ENCODE assay signal across 19 cellular contexts in genomic region chr12:6386038-6386437, GRCh38. TPM values are rescaled to one million over a fixed set of nuclear protein-coding genes. Genes with fewer than 3 reads are reported as not detected.
A peak's percentile ranks its signal among the peaks of the same experiment; 100 is the strongest.
DNase-seq lines count a peak whose midpoint lies in the region; ATAC-seq and TF ChIP-seq lines count a peak whose summit lies in the region.
"Had no signal": no experiment of that assay in that cellular context is flagged by ENCODE, and none has a peak within 500 bp of the region (broad histone marks: within the 10 kb centered on the region; RNA-seq: fewer than 3 reads in every experiment).

No MANE protein-coding gene starts in this region.

- H3K14ac ChIP-seq in IMR-90 (replicated peaks; ENCODE audit: low read depth, low read length), result no peak overlapping the region

- no peak overlapping the region for H4K91ac ChIP-seq in IMR-90 (ENCODE audit: insufficient read depth, low read depth, low read length)

- H3K4me3 ChIP-seq in IMR-90 (ENCODE audit: insufficient read depth, low read depth, low read length) (no peak overlapping the region), esophagus muscularis mucosa (peak overlapping the region in 1 of 4 donors; percentile 88), transverse colon (no peak overlapping the region)

- H3K27me3 ChIP-seq in IMR-90 (ENCODE audit: control insufficient read depth, insufficient read depth, low read length), result no peaks in the 10 kb centered on the region
- H3K27me3 ChIP-seq in esophagus muscularis mucosa, result no peaks in the 10 kb centered on the region
- no peaks in the 10 kb centered on the region for H3K27me3 ChIP-seq in transverse colon

- H3K27ac ChIP-seq in IMR-90 (ENCODE audit: insufficient read depth, low read length) (no peak overlapping the region), esophagus muscularis mucosa (replicated peaks in 1 of 4) (peak overlapping the region; percentile 48 to 98 (median 54)), transverse colon (peak overlapping the region; percentile 0 to 95 (median 47))

- no peak overlapping the region for H3K18ac ChIP-seq in IMR-90 (ENCODE audit: low read depth, low read length)

- ATAC-seq in IMR-90 (ENCODE audit: low read depth), result no peak
- ATAC-seq in HG03095 (IDR thresholded peaks at IDR 0.05; ENCODE audit: unreplicated experiment), result no peak
- ATAC-seq: activated naive CD8-positive, alpha-beta T cell treated with anti-CD3 and anti-CD28 coated beads, Interleukin-2, amount 50 U/mL, for 24 hours; effector memory CD8-positive, alpha-beta T cell had no signal

- no peak overlapping the region for H3K4ac ChIP-seq in IMR-90 (ENCODE audit: low read depth, low read length)

- H2BK5ac ChIP-seq in IMR-90 (ENCODE audit: low read depth, low read length, poor library complexity, severe bottlenecking), result no peak overlapping the region

- peaks cover 7% of the 10 kb centered on the region; the same call in 1 of the 2 replicates for H4K20me1 ChIP-seq in IMR-90 (ENCODE audit: insufficient read depth, low read length)

- dilution Hi-C loops in IMR-90 (cut with HindIII; ENCODE audit: low sequenced_read_pairs, unreplicated experiment), result no loop called here

- BruUV-seq in IMR-90 (replicated peaks; lab: Mats Ljungman, UMichigan), result no TSS peak

- H3K9ac ChIP-seq in IMR-90 (ENCODE audit: low read depth, low read length), result peak overlapping the region; percentile 14; the same call in 1 of the 2 replicates
- H3K9ac ChIP-seq: parathyroid adenoma had no signal

- TF ChIP-seq POLR2A in IMR-90 (IDR thresholded peaks at IDR 0.05; ENCODE audit: low read depth, low read length), result no peak
- TF ChIP-seq POLR2A in esophagus muscularis mucosa (IDR thresholded peaks at IDR 0.05; ENCODE audit: low read depth), result no peak
- TF ChIP-seq POLR2A in transverse colon (IDR thresholded peaks at IDR 0.05), result no peak

- no peak overlapping the region for H2BK120ac ChIP-seq in IMR-90 (ENCODE audit: low read depth, low read length)

- H3K23ac ChIP-seq in IMR-90 (ENCODE audit: low read depth, low read length), result no peak overlapping the region

- H4K5ac ChIP-seq in IMR-90 (ENCODE audit: low read depth, low read length), result no peak overlapping the region

- no peak overlapping the region for H2BK20ac ChIP-seq in IMR-90 (ENCODE audit: low read depth, low read length)

- no peak overlapping the region for H3K56ac ChIP-seq in IMR-90 (ENCODE audit: extremely low read depth, insufficient read depth, low read length)

- no peak overlapping the region for H2AK5ac ChIP-seq in IMR-90 (ENCODE audit: low read depth, low read length)

- no peak for TF ChIP-seq CTCF in IMR-90 (conservative IDR thresholded peaks at IDR 0.05; ENCODE audit: low read depth, low read length)
- TF ChIP-seq CTCF in esophagus muscularis mucosa (IDR thresholded peaks at IDR 0.05), result no peak
- no peak for TF ChIP-seq CTCF in transverse colon (IDR thresholded peaks at IDR 0.05)

- peaks cover 27 to 59% of the 10 kb centered on the region in 2 experiments; a peak in 3 of 4 replicates for H3K79me1 ChIP-seq in IMR-90 (ENCODE audit: low read depth in 1 of 2, low read length in 2 of 2)

- POLR2A ChIA-PET in IMR-90 (lab: Charles Lee; ENCODE audit: unreplicated experiment), result no interaction called here

- intact Hi-C loops in IMR-90 (cut with micrococcal nuclease) (no loop called here), esophagus muscularis mucosa (cut with DNase I) (no loop called here), transverse colon (cut with DNase I; ENCODE audit: low total_unique reads) (no loop called here)

- H2AK9ac ChIP-seq in IMR-90 (replicated peaks; ENCODE audit: low read depth, low read length, poor library complexity), result no peak overlapping the region

- TF ChIP-seq EP300 in esophagus muscularis mucosa (IDR thresholded peaks at IDR 0.05) (no peak), transverse colon (IDR thresholded peaks at IDR 0.05; ENCODE audit: low read depth) (no peak)

- no peak overlapping the region for H3K4me2 ChIP-seq in IMR-90 (ENCODE audit: low read depth, low read length)

- H3K36me3 ChIP-seq in IMR-90 (ENCODE audit: control insufficient read depth, insufficient read depth, low read length) (peaks cover 42% of the 10 kb centered on the region), esophagus muscularis mucosa (peaks cover 9 to 52% (median 47%) of the 10 kb centered on the region in 4 donors), transverse colon (peaks cover 0 to 21% (median 6%) of the 10 kb centered on the region in 4 donors)

- H3K4me1 ChIP-seq in IMR-90 (ENCODE audit: control insufficient read depth, insufficient read depth, low read length) (peaks cover 20% of the 10 kb centered on the region), esophagus muscularis mucosa (peaks cover 25 to 80% (median 67%) of the 10 kb centered on the region in 4 donors), transverse colon (peaks cover 19 to 57% (median 49%) of the 10 kb centered on the region in 4 donors)

- in situ Hi-C loops in IMR-90 (cut with MboI; ENCODE audit: low sequenced_read_pairs) (no loop called here), transverse colon (cut with MboI; ENCODE audit: low pct_ligation_motif_present in 1 of 4, low pct_unique_long_range_greater_than_20kb in 1 of 4, low sequenced_read_pairs in 3 of 4) (no loop called here)

- H2BK15ac ChIP-seq in IMR-90 (ENCODE audit: low read depth, low read length), result no peak overlapping the region

- no CpG with 5 or more reads among the region's 11 CpGs for WGBS in IMR-90 (ENCODE audit: extremely low coverage in 2 of 2, insufficient read length in 1 of 2), 2 experiments
- 83% methylated on average over 9 of the region's 11 CpGs for WGBS in esophagus muscularis mucosa
- WGBS in transverse colon (ENCODE audit: low coverage in 1 of 2), 2 donors, result 61 to 74% methylated on average over 6 to 11 of the region's 11 CpGs

- no peak overlapping the region for H4K8ac ChIP-seq in IMR-90 (ENCODE audit: low read depth in 2 of 2, low read length in 2 of 2)

- no peaks in the 10 kb centered on the region for H3K9me3 ChIP-seq in IMR-90 (ENCODE audit: control insufficient read depth, insufficient read depth, low read length)
- no peaks in the 10 kb centered on the region for H3K9me3 ChIP-seq in esophagus muscularis mucosa
- H3K9me3 ChIP-seq in transverse colon, result no peaks in the 10 kb centered on the region
- H3K9me3 ChIP-seq: BLaER1 treated with 17β-estradiol and CSF1 and Interleukin-3, amounts not matched to agents 10 nM and 100 nM; thoracic aorta had no signal

- H3K9me1 ChIP-seq in IMR-90 (ENCODE audit: insufficient read depth, low read length), result peaks cover 36% of the 10 kb centered on the region

- no peak overlapping the region for H2AFZ ChIP-seq in IMR-90 (replicated peaks; ENCODE audit: low read length, poor library complexity)
- H2AFZ ChIP-seq: parathyroid adenoma had no signal

- CTCF ChIA-PET in IMR-90 (lab: Yijun Ruan, JAX), result no interaction called here

- TF ChIP-seq RAD21 in IMR-90 (IDR thresholded peaks at IDR 0.05; ENCODE audit: low read length), result no peak

- no peak for DNase-seq in IMR-90
- no peak for DNase-seq in esophagus muscularis mucosa (ENCODE audit: extremely low spot score)
- DNase-seq in transverse colon, result no peak
- DNase-seq in NCI-H1092 (lab: John Stamatoyannopoulos, UW), result no peak
- DNase-seq: activated CD4-positive, CD25-positive, alpha-beta regulatory T cell; activated naive CD8-positive, alpha-beta T cell treated with anti-CD3 and anti-CD28 coated beads, Interleukin-2, amount 50 U/mL, for 24 hours; caudate nucleus; DMS53; effector memory CD8-positive, alpha-beta T cell; NCI-H187; SIG-M5; stimulated activated CD4-positive, alpha-beta T cell treated with anti-CD3 and anti-CD28 coated beads, Interleukin-4, amount 100 ng/mL, for 4 hours had no signal

TF ChIP-seq in IMR-90, 13 proteins besides CTCF, POLR2A, EP300 and RAD21 (continues in another document):
- TF ChIP-seq RFX5 (IDR thresholded peaks at IDR 0.05; ENCODE audit: low read depth, low read length), result no peak
- no peak for TF ChIP-seq MAFK (IDR thresholded peaks at IDR 0.05; ENCODE audit: low read depth, low read length)
- no peak for TF ChIP-seq CEBPB (IDR thresholded peaks at IDR 0.05; ENCODE audit: low read depth, low read length)
- no peak for TF ChIP-seq FOS (IDR thresholded peaks at IDR 0.05; ENCODE audit: low read depth, low read length)
- no peak for TF ChIP-seq MAZ (IDR thresholded peaks at IDR 0.05; ENCODE audit: borderline replicate concordance, low read depth, low read length)

RNA-seq across cellular contexts. Expression of gene LTBR, which starts 2.1 kb away (rescaled TPM):
- 19.7 and 24.7 TPM in 2 replicates for total RNA-seq in IMR-90 (2012; rRNA removed)
- polyA plus RNA-seq in IMR-90 (2012; rRNA removed), result 62.5 and 66.0 TPM in 2 replicates
- polyA plus RNA-seq in IMR-90 (2012; cell fraction: cytosol; rRNA removed), result 71.8 and 82.3 TPM in 2 replicates
- 71.5 and 142 TPM in 2 replicates for polyA plus RNA-seq in IMR-90 (2012; cell fraction: nucleus; rRNA removed; ENCODE audit: low replicate concordance)
- total RNA-seq in esophagus muscularis mucosa, result 100 to 1,000 TPM; 117 to 144 (median 137) TPM
- 100 to 1,000 TPM; 148 to 367 (median 208) TPM for total RNA-seq in transverse colon

RNA-seq across cellular contexts. Expression of gene SCNN1A, which starts 10.7 kb away (rescaled TPM):
- total RNA-seq in IMR-90 (2012; rRNA removed) (not detected in 2 replicates), esophagus muscularis mucosa (1 to 10 TPM in 3 of 4 donors, under 1 TPM in 1; 0.83 to 3.3 (median 1.8) TPM), transverse colon (100 to 1,000 TPM; 151 to 757 (median 502) TPM)
- polyA plus RNA-seq in IMR-90 (2012; rRNA removed), result 0.24 and 0.41 TPM in 2 replicates
- polyA plus RNA-seq in IMR-90 (2012; cell fraction: cytosol; rRNA removed), result 0.13 and 0.16 TPM in 2 replicates
- polyA plus RNA-seq in IMR-90 (2012; cell fraction: nucleus; rRNA removed; ENCODE audit: low replicate concordance), result 0.32 and 1.2 TPM in 2 replicates
- total RNA-seq: frontal cortex had no signal

RNA-seq across cellular contexts. Expression of gene TNFRSF1A, which starts 44.2 kb away (rescaled TPM):
- total RNA-seq in IMR-90 (2012; rRNA removed), result 79.6 and 86.7 TPM in 2 replicates
- polyA plus RNA-seq in IMR-90 (2012; rRNA removed), result 136 and 138 TPM in 2 replicates
- polyA plus RNA-seq in IMR-90 (2012; cell fraction: cytosol; rRNA removed), result 105 and 167 TPM in 2 replicates
- 102 and 107 TPM in 2 replicates for polyA plus RNA-seq in IMR-90 (2012; cell fraction: nucleus; rRNA removed; ENCODE audit: low replicate concordance)
- 100 to 1,000 TPM; 146 to 464 (median 247) TPM for total RNA-seq in esophagus muscularis mucosa
- total RNA-seq in transverse colon, result 100 to 1,000 TPM; 229 to 317 (median 258) TPM

RNA-seq across cellular contexts. Expression of gene CD27, which starts 58.7 kb away (rescaled TPM):
- total RNA-seq in IMR-90 (2012; rRNA removed) (not detected in 2 replicates), esophagus muscularis mucosa (under 1 TPM in 1 of 4 donors, not detected in 3; 0.66 TPM), transverse colon (10 to 100 TPM in 1 of 4 donors, 1 to 10 TPM in 2, not detected in 1; 1.1 to 16.8 (median 2.3) TPM)
- 0.07 and 0.10 TPM in 2 replicates for polyA plus RNA-seq in IMR-90 (2012; rRNA removed)
- polyA plus RNA-seq in IMR-90 (2012; cell fraction: cytosol; rRNA removed), result 0.05 TPM in 1 of 2 replicates, not detected in the other
- polyA plus RNA-seq in IMR-90 (2012; cell fraction: nucleus; rRNA removed; ENCODE audit: low replicate concordance), result 0.07 TPM in 1 of 2 replicates, not detected in the other
- total RNA-seq: M059J, NCI-H460 had no signal

Comparison
In these comparisons a context has a peak if more than half of its experiments do, and no peak if none do; other contexts are left out.
1. RNA of gene SCNN1A, which starts 10.7 kb away (total RNA-seq): 151 to 757 TPM in transverse colon; 0.83 to 3.3 TPM in esophagus muscularis mucosa and not detected in IMR-90; every median in the first group is over 10 times any median in the second.